ENCODE assay signal across 13 cellular contexts in genomic region chr3:52403271-52403841, GRCh38. TPM values are rescaled to one million over a fixed set of nuclear protein-coding genes. Genes with fewer than 3 reads are reported as not detected.
"Had no signal": no experiment of that assay in that cellular context is flagged by ENCODE, and none has a peak within 500 bp of the region (broad histone marks: within the 10 kb centered on the region; RNA-seq: fewer than 3 reads in every experiment).

No MANE protein-coding gene starts in this region.

- H3K4me2 ChIP-seq: hepatocyte had no signal

- H3K4me3 Mint-ChIP-seq: activated CD4-positive, alpha-beta memory T cell treated with anti-CD3 and anti-CD28 coated beads, Interleukin-2, amount 10 ng/mL, durations not matched to agents 7 days and 5 days; activated CD4-positive, alpha-beta T cell treated with anti-CD3 and anti-CD28 coated beads for 36 hours; activated naive CD4-positive, alpha-beta T cell treated with anti-CD3 and anti-CD28 coated beads for 36 hours; dendritic cell treated with granulocyte-macrophage colony-stimulating factor and Interleukin-4, amounts not matched to agents 40 ng/mL and 50 ng/mL, for 4 days; naive thymus-derived CD8-positive, alpha-beta T cell; T-cell had no signal

- H3K27ac ChIP-seq: gastroesophageal sphincter, hepatocyte, WERI-Rb-1 had no signal

- DNase-seq: activated CD4-positive, alpha-beta memory T cell treated with anti-CD3 and anti-CD28 coated beads, Interleukin-2, amount 10 ng/mL, durations not matched to agents 7 days and 5 days; activated CD4-positive, alpha-beta T cell treated with anti-CD3 and anti-CD28 coated beads for 36 hours; activated naive CD4-positive, alpha-beta T cell treated with anti-CD3 and anti-CD28 coated beads for 36 hours; kidney glomerular epithelial cell; T-cell; trophoblast cell; WERI-Rb-1 had no signal

- H3K27me3 Mint-ChIP-seq: activated CD4-positive, alpha-beta memory T cell treated with anti-CD3 and anti-CD28 coated beads, Interleukin-2, amount 10 ng/mL, durations not matched to agents 7 days and 5 days; activated CD4-positive, alpha-beta T cell treated with anti-CD3 and anti-CD28 coated beads for 36 hours; brain; dendritic cell treated with granulocyte-macrophage colony-stimulating factor and Interleukin-4, amounts not matched to agents 40 ng/mL and 50 ng/mL, for 4 days; naive thymus-derived CD8-positive, alpha-beta T cell; T-cell had no signal

- H3K9me3 Mint-ChIP-seq: activated CD4-positive, alpha-beta memory T cell treated with anti-CD3 and anti-CD28 coated beads, Interleukin-2, amount 10 ng/mL, durations not matched to agents 7 days and 5 days; activated naive CD4-positive, alpha-beta T cell treated with anti-CD3 and anti-CD28 coated beads for 36 hours; brain; dendritic cell treated with granulocyte-macrophage colony-stimulating factor and Interleukin-4, amounts not matched to agents 40 ng/mL and 50 ng/mL, for 4 days; naive thymus-derived CD8-positive, alpha-beta T cell; T-cell had no signal

- ATAC-seq: activated CD4-positive, alpha-beta T cell treated with anti-CD3 and anti-CD28 coated beads for 36 hours; gastroesophageal sphincter; naive thymus-derived CD8-positive, alpha-beta T cell; T-cell had no signal

- H3K9me3 ChIP-seq: gastroesophageal sphincter had no signal

- H3K4me3 ChIP-seq: gastroesophageal sphincter, hepatocyte had no signal

- H2AFZ ChIP-seq: hepatocyte had no signal

- H3K27ac Mint-ChIP-seq: activated CD4-positive, alpha-beta memory T cell treated with anti-CD3 and anti-CD28 coated beads, Interleukin-2, amount 10 ng/mL, durations not matched to agents 7 days and 5 days; activated CD4-positive, alpha-beta T cell treated with anti-CD3 and anti-CD28 coated beads for 36 hours; dendritic cell treated with granulocyte-macrophage colony-stimulating factor and Interleukin-4, amounts not matched to agents 40 ng/mL and 50 ng/mL, for 4 days; T-cell had no signal

- H3K27me3 ChIP-seq: gastroesophageal sphincter, hepatocyte had no signal

RNA-seq across cellular contexts. Expression of gene SEMA3G, which starts 41.5 kb away (rescaled TPM):
- total RNA-seq: activated CD4-positive, alpha-beta T cell treated with anti-CD3 and anti-CD28 coated beads for 36 hours; activated naive CD4-positive, alpha-beta T cell treated with anti-CD3 and anti-CD28 coated beads for 36 hours; naive thymus-derived CD8-positive, alpha-beta T cell had no signal
- polyA plus RNA-seq: naive thymus-derived CD8-positive, alpha-beta T cell had no signal

RNA-seq across cellular contexts. Expression of gene TNNC1, which starts 50.5 kb away (rescaled TPM):
- total RNA-seq: lung microvascular endothelial cell had no signal
